In the genomic region with DNA sequence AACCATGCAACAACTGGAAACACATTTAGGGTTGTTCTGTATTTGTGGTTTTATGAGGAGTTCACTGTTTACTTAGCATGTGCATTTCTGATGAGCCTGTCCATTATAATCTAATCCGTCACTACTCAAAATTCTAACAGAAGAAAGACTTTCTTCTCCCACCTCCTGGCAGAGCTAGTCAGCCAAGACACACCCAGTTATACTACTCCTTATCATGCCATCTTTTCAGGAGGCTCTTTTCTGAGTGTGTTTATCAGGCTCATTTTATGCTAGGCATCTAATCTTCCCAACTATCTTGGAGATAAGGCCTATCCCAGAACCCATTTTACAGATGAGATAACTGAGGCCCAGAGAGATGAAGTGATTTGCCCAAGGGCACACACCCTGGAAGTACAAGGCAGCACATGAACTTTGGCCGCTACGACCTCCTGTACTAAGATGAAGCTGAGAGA, we compare ENCODE assay signal across 25 cellular contexts. TPM values are rescaled to one million over a fixed set of nuclear protein-coding genes. Genes with fewer than 3 reads are reported as not detected.
DNase-seq lines count a peak whose midpoint lies in the region; ATAC-seq lines count a peak whose summit lies in the region.
"Had no signal": no experiment of that assay in that cellular context is flagged by ENCODE, and none has a peak within 500 bp of the region (broad histone marks: within the 10 kb centered on the region; RNA-seq: fewer than 3 reads in every experiment).

No MANE protein-coding gene starts in this region.

- H3K4ac ChIP-seq in trophoblast cell (ENCODE audit: low read depth, low read length), result no peak overlapping the region

- H2AFZ ChIP-seq in trophoblast cell (ENCODE audit: insufficient read depth, low read length, poor library complexity), result no peak overlapping the region
- H2AFZ ChIP-seq: GM23248 had no signal

- H3K14ac ChIP-seq in trophoblast cell (ENCODE audit: low read length), result no peak overlapping the region

- no peak overlapping the region for H3K9ac ChIP-seq in trophoblast cell (ENCODE audit: low read length)
- H3K9ac ChIP-seq: BLaER1 treated with 17β-estradiol and CSF1 and Interleukin-3, amounts not matched to agents 10 nM and 100 nM; GM23248 had no signal

- peaks cover 0 to under 1% of the 10 kb centered on the region in 2 experiments for H3K4me1 ChIP-seq in trophoblast cell (ENCODE audit: control insufficient read depth in 1 of 2, insufficient read depth in 2 of 2, low read length in 2 of 2)

- WGBS in trophoblast cell (ENCODE audit: extremely low coverage, insufficient coverage, insufficient read length), result no CpG with 5 or more reads among the region's 3 CpGs

- H3K4me3 ChIP-seq in trophoblast cell (ENCODE audit: low read depth, low read length), result no peak overlapping the region
- H3K4me3 ChIP-seq: BLaER1 treated with 17β-estradiol and CSF1 and Interleukin-3, amounts not matched to agents 10 nM and 100 nM; GM12878; GM23248 had no signal

- H3K79me2 ChIP-seq in trophoblast cell (ENCODE audit: control insufficient read depth, insufficient read depth, low read length, poor library complexity), result no peaks in the 10 kb centered on the region

- peak; percentile 9 to 20 for DNase-seq in NCI-H187 (lab: John Stamatoyannopoulos, UW)
- no peak for DNase-seq in NCI-H187 treated with DMSO at 0.1 percent for 48 hours (lab: John Stamatoyannopoulos, UW)
- DNase-seq in M059J (ENCODE audit: low read depth), result peak; percentile 32
- peak; percentile 34 for DNase-seq in amniotic epithelial cell (ENCODE audit: low read depth)
- DNase-seq in trophoblast cell, result peak; percentile 63 to 99
- DNase-seq in kidney glomerular epithelial cell (lab: John Stamatoyannopoulos, UW), result no peak
- DNase-seq: Caco-2; CD4-positive, alpha-beta memory T cell; DMS 273 treated with DMSO at 0.1 percent for 48 hours; GM23248; H9; Karpas-422; MM.1S; NCI-H1048; NCI-H1417 treated with DMSO at 0.1 percent for 48 hours; NCI-H2029; NCI-H446 treated with DMSO at 0.1 percent for 48 hours; NCI-H526 treated with DMSO at 0.1 percent for 48 hours; OCI-M1; SHP77 had no signal

- H2BK12ac ChIP-seq in trophoblast cell (ENCODE audit: low read length), result no peak overlapping the region

- ATAC-seq in GM18873 (IDR thresholded peaks at IDR 0.05; ENCODE audit: low FRiP score, unreplicated experiment) (no peak), HG03469 (IDR thresholded peaks at IDR 0.05; ENCODE audit: unreplicated experiment) (no peak)
- ATAC-seq: GM12878 had no signal

- H3K9me3 ChIP-seq in trophoblast cell (ENCODE audit: insufficient read depth, low read depth, low read length), result no peaks in the 10 kb centered on the region
- H3K9me3 ChIP-seq: BLaER1 treated with 17β-estradiol and CSF1 and Interleukin-3, amounts not matched to agents 10 nM and 100 nM; Caco-2 had no signal

- no peak overlapping the region for H3K27ac ChIP-seq in trophoblast cell (ENCODE audit: low read depth, low read length)
- H3K27ac ChIP-seq: 22Rv1, GM23248 had no signal

- no peak overlapping the region for H4K91ac ChIP-seq in trophoblast cell (ENCODE audit: low read depth, low read length)

- H2BK120ac ChIP-seq in trophoblast cell (ENCODE audit: insufficient read depth, low read length, poor library complexity), result no peak overlapping the region

- no peak overlapping the region for H3K4me2 ChIP-seq in trophoblast cell (ENCODE audit: low read length)
- H3K4me2 ChIP-seq: BLaER1 treated with 17β-estradiol and CSF1 and Interleukin-3, amounts not matched to agents 10 nM and 100 nM had no signal

- no peaks in the 10 kb centered on the region for H3K36me3 ChIP-seq in trophoblast cell (ENCODE audit: control insufficient read depth in 1 of 2, insufficient read depth in 2 of 2, low read length in 2 of 2)
- H3K36me3 ChIP-seq: BLaER1 treated with 17β-estradiol and CSF1 and Interleukin-3, amounts not matched to agents 10 nM and 100 nM had no signal

- H3K18ac ChIP-seq in trophoblast cell (ENCODE audit: low read length), result no peak overlapping the region

- no peaks in the 10 kb centered on the region for H3K79me1 ChIP-seq in trophoblast cell (ENCODE audit: low read length)

- no peak overlapping the region for H4K8ac ChIP-seq in trophoblast cell (ENCODE audit: low read depth, low read length)

- H3K23ac ChIP-seq in trophoblast cell (ENCODE audit: low read length), result no peak overlapping the region

- H2AK5ac ChIP-seq in trophoblast cell (ENCODE audit: low read length), result no peak overlapping the region

- H2BK5ac ChIP-seq in trophoblast cell (ENCODE audit: low read depth, low read length, poor library complexity), result no peak overlapping the region

- no peaks in the 10 kb centered on the region for H3K27me3 ChIP-seq in trophoblast cell (ENCODE audit: insufficient read depth, low read length)
- H3K27me3 ChIP-seq: BLaER1 treated with 17β-estradiol and CSF1 and Interleukin-3, amounts not matched to agents 10 nM and 100 nM had no signal

- H4K12ac ChIP-seq in trophoblast cell (ENCODE audit: low read depth, low read length), result no peak overlapping the region

RNA-seq across cellular contexts. Expression of a gene that starts 10.4 kb away (rescaled TPM):
- 38.6 and 53.0 TPM in 2 replicates for total RNA-seq in M059J (2014; rRNA removed; shearing (Covaris generic))
- polyA plus RNA-seq in trophoblast cell (2013), result 34.4 and 38.4 TPM in 2 replicates

Comparison
In these comparisons a context has a peak if more than half of its experiments do, and no peak if none do; other contexts are left out.
1. DNase-seq: peak in NCI-H187 (2 of 2), M059J (single experiment), amniotic epithelial cell (single experiment) and trophoblast cell (2 of 2); none in NCI-H187 treated with DMSO at 0.1 percent for 48 hours (single experiment) and kidney glomerular epithelial cell (single experiment).